17 cellular contexts compared by ENCODE assay signal in genomic region chr12:3083241-3083921, GRCh38. TPM values are rescaled to one million over a fixed set of nuclear protein-coding genes. Genes with fewer than 3 reads are reported as not detected.
DNase-seq lines count a peak whose midpoint lies in the region; ATAC-seq, FAIRE-seq and TF ChIP-seq lines count a peak whose summit lies in the region.
"Had no signal": no experiment of that assay in that cellular context is flagged by ENCODE, and none has a peak within 500 bp of the region (broad histone marks: within the 10 kb centered on the region; RNA-seq: fewer than 3 reads in every experiment).

No MANE protein-coding gene starts in this region.

- H3K9ac ChIP-seq in DND-41 (ENCODE audit: low read depth, low read length) (no peak overlapping the region), trophoblast cell (ENCODE audit: low read length) (no peak overlapping the region)

- H3K79me2 ChIP-seq in DND-41 (ENCODE audit: insufficient read depth, low read length) (no peaks in the 10 kb centered on the region), trophoblast cell (ENCODE audit: control insufficient read depth, insufficient read depth, low read length, poor library complexity) (no peaks in the 10 kb centered on the region)

- H3K4ac ChIP-seq in trophoblast cell (ENCODE audit: low read depth, low read length): no peak overlapping the region

- intact Hi-C loops in left lung (cut with DNase I): no loop called here

- peak; percentile 62 for FAIRE-seq in bronchial epithelial cell (lab: Jason Lieb, UNC)

- no peak overlapping the region for H2BK5ac ChIP-seq in trophoblast cell (ENCODE audit: low read depth, low read length, poor library complexity)

- H3K4me3 Mint-ChIP-seq in activated T-cell treated with anti-CD3 and anti-CD28 coated beads, Interleukin-2, amount 50 U/mL, for 24 hours: no peak overlapping the region
- H3K4me3 Mint-ChIP-seq: activated CD4-positive, alpha-beta memory T cell treated with anti-CD3 and anti-CD28 coated beads for 36 hours; activated naive CD8-positive, alpha-beta T cell treated with anti-CD3 and anti-CD28 coated beads, Interleukin-2, amount 50 U/mL, for 24 hours; CD8-positive, alpha-beta memory T cell; T-cell had no signal

- no CpG with 5 or more reads among the region's 6 CpGs for WGBS in trophoblast cell (ENCODE audit: extremely low coverage, insufficient coverage, insufficient read length)

- H2AFZ ChIP-seq in DND-41 (ENCODE audit: low read depth, low read length) (peak overlapping the region; percentile 64), trophoblast cell (ENCODE audit: insufficient read depth, low read length, poor library complexity) (no peak overlapping the region)

- no peaks in the 10 kb centered on the region for H3K79me1 ChIP-seq in trophoblast cell (ENCODE audit: low read length)

- H3K9me3 ChIP-seq in DND-41 (ENCODE audit: insufficient read depth, low read length, severe bottlenecking) (no peaks in the 10 kb centered on the region), left lung (no peaks in the 10 kb centered on the region), trophoblast cell (ENCODE audit: insufficient read depth, low read depth, low read length) (peaks cover 2% of the 10 kb centered on the region)

- H3K4me1 ChIP-seq in DND-41 (ENCODE audit: insufficient read depth, low read length) (0 out of 2 replicates have a peak, but pooled peaks cover 3% of the 10 kb centered on the region), left lung (peaks cover 5 to 18% of the 10 kb centered on the region in 2 donors), trophoblast cell (ENCODE audit: control insufficient read depth in 1 of 2, insufficient read depth in 2 of 2, low read length in 2 of 2) (peaks cover 0 to 3% of the 10 kb centered on the region in 2 experiments)

- H3K14ac ChIP-seq in trophoblast cell (ENCODE audit: low read length): no peak overlapping the region

- no peak overlapping the region for H3K27ac Mint-ChIP-seq in activated T-cell treated with anti-CD3 and anti-CD28 coated beads, Interleukin-2, amount 50 U/mL, for 24 hours
- H3K27ac Mint-ChIP-seq: activated CD4-positive, alpha-beta memory T cell treated with anti-CD3 and anti-CD28 coated beads for 36 hours; activated naive CD8-positive, alpha-beta T cell treated with anti-CD3 and anti-CD28 coated beads, Interleukin-2, amount 50 U/mL, for 24 hours; T-cell had no signal

- no peak overlapping the region for H3K23ac ChIP-seq in trophoblast cell (ENCODE audit: low read length)

- no peaks in the 10 kb centered on the region for H3K36me3 ChIP-seq in DND-41 (ENCODE audit: insufficient read depth, low read length)
- no peaks in the 10 kb centered on the region for H3K36me3 ChIP-seq in bronchial epithelial cell (ENCODE audit: control insufficient read depth, insufficient read depth, low read length)
- no peaks in the 10 kb centered on the region for H3K36me3 ChIP-seq in left lung
- peaks cover 0 to 7% of the 10 kb centered on the region in 2 experiments for H3K36me3 ChIP-seq in trophoblast cell (ENCODE audit: control insufficient read depth in 1 of 2, insufficient read depth in 2 of 2, low read length in 2 of 2)

- no peak for TF ChIP-seq CTCF in DND-41 (IDR thresholded peaks at IDR 0.05; ENCODE audit: borderline replicate concordance, extremely low read depth, low read length, poor library complexity, severe bottlenecking)
- TF ChIP-seq CTCF in bronchial epithelial cell (IDR thresholded peaks at IDR 0.05; ENCODE audit: insufficient read depth, low read length, severe bottlenecking): no peak
- no peak for TF ChIP-seq CTCF in left lung (IDR thresholded peaks at IDR 0.05)

- H4K20me1 ChIP-seq in DND-41 (ENCODE audit: insufficient read depth, low read length): 0 out of 2 replicates have a peak, but pooled peaks cover 1% of the 10 kb centered on the region

- no peak overlapping the region for H4K91ac ChIP-seq in trophoblast cell (ENCODE audit: low read depth, low read length)

- no peaks in the 10 kb centered on the region for H3K4me1 Mint-ChIP-seq in activated T-cell treated with anti-CD3 and anti-CD28 coated beads, Interleukin-2, amount 50 U/mL, for 24 hours (ENCODE audit: low read depth)
- H3K4me1 Mint-ChIP-seq: activated naive CD8-positive, alpha-beta T cell treated with anti-CD3 and anti-CD28 coated beads, Interleukin-2, amount 50 U/mL, for 24 hours had no signal

- H3K9me3 Mint-ChIP-seq in activated T-cell treated with anti-CD3 and anti-CD28 coated beads, Interleukin-2, amount 50 U/mL, for 24 hours: no peaks in the 10 kb centered on the region
- H3K9me3 Mint-ChIP-seq: activated CD4-positive, alpha-beta memory T cell treated with anti-CD3 and anti-CD28 coated beads for 36 hours; activated naive CD8-positive, alpha-beta T cell treated with anti-CD3 and anti-CD28 coated beads, Interleukin-2, amount 50 U/mL, for 24 hours had no signal

- H2BK12ac ChIP-seq in trophoblast cell (ENCODE audit: low read length): no peak overlapping the region

- no peak overlapping the region for H2AK5ac ChIP-seq in trophoblast cell (ENCODE audit: low read length)

- no peak overlapping the region for H3K4me3 ChIP-seq in DND-41 (ENCODE audit: low read depth in 1 of 2, low read length in 2 of 2)
- H3K4me3 ChIP-seq in bronchial epithelial cell (ENCODE audit: low read depth, low read length): no peak overlapping the region
- no peak overlapping the region for H3K4me3 ChIP-seq in left lung
- no peak overlapping the region for H3K4me3 ChIP-seq in trophoblast cell (ENCODE audit: low read depth, low read length)

- no peak overlapping the region for H3K18ac ChIP-seq in trophoblast cell (ENCODE audit: low read length)

- peaks cover 1% of the 10 kb centered on the region for H3K27me3 Mint-ChIP-seq in activated T-cell treated with anti-CD3 and anti-CD28 coated beads, Interleukin-2, amount 50 U/mL, for 24 hours
- H3K27me3 Mint-ChIP-seq: activated CD4-positive, alpha-beta memory T cell treated with anti-CD3 and anti-CD28 coated beads for 36 hours had no signal

- H3K4me2 ChIP-seq in DND-41 (ENCODE audit: insufficient read depth, low read length) (no peak overlapping the region), trophoblast cell (ENCODE audit: low read length) (no peak overlapping the region)

- H4K12ac ChIP-seq in trophoblast cell (ENCODE audit: low read depth, low read length): no peak overlapping the region

- no peak overlapping the region for H2BK120ac ChIP-seq in trophoblast cell (ENCODE audit: insufficient read depth, low read length, poor library complexity)

- H3K36me3 Mint-ChIP-seq in activated T-cell treated with anti-CD3 and anti-CD28 coated beads, Interleukin-2, amount 50 U/mL, for 24 hours (ENCODE audit: low read depth): no peaks in the 10 kb centered on the region
- H3K36me3 Mint-ChIP-seq: activated CD4-positive, alpha-beta memory T cell treated with anti-CD3 and anti-CD28 coated beads for 36 hours; CD8-positive, alpha-beta memory T cell; T-cell had no signal

- H3K27ac ChIP-seq in DND-41 (ENCODE audit: low read length): no peak overlapping the region
- peak overlapping the region; percentile 13 to 28 for H3K27ac ChIP-seq in left lung
- no peak overlapping the region for H3K27ac ChIP-seq in trophoblast cell (ENCODE audit: low read depth, low read length)
- H3K27ac ChIP-seq: VCaP had no signal

- H4K8ac ChIP-seq in trophoblast cell (ENCODE audit: low read depth, low read length): peak overlapping the region; percentile 41

- H3K27me3 ChIP-seq in DND-41 (ENCODE audit: insufficient read depth, low read length, poor library complexity): peaks cover 2% of the 10 kb centered on the region
- H3K27me3 ChIP-seq in bronchial epithelial cell (ENCODE audit: control insufficient read depth, insufficient read depth, low read length): no peaks in the 10 kb centered on the region
- peaks cover 0 to 7% of the 10 kb centered on the region in 2 donors for H3K27me3 ChIP-seq in left lung
- no peaks in the 10 kb centered on the region for H3K27me3 ChIP-seq in trophoblast cell (ENCODE audit: insufficient read depth, low read length)

- ATAC-seq in DND-41 (ENCODE audit: insufficient read depth, low read depth) (no peak), left lung (no peak), GM19351 (IDR thresholded peaks at IDR 0.05; ENCODE audit: unreplicated experiment) (no peak)
- ATAC-seq: activated naive CD8-positive, alpha-beta T cell treated with anti-CD3 and anti-CD28 coated beads, Interleukin-2, amount 50 U/mL, for 24 hours; T-cell had no signal

- DNase-seq in DND-41 (no peak), bronchial epithelial cell (ENCODE audit: low read depth) (no peak), left lung (no peak), trophoblast cell (no peak), UCSD-AML1 (lab: John Stamatoyannopoulos, UW; ENCODE audit: unreplicated experiment) (no peak), GOT3 (lab: John Stamatoyannopoulos, UW) (no peak)
- DNase-seq in activated T-cell treated with anti-CD3 and anti-CD28 coated beads, Interleukin-2, amount 50 U/mL, for 24 hours: no peak
- DNase-seq: activated CD4-positive, alpha-beta memory T cell treated with anti-CD3 and anti-CD28 coated beads for 36 hours; activated naive CD8-positive, alpha-beta T cell treated with anti-CD3 and anti-CD28 coated beads, Interleukin-2, amount 50 U/mL, for 24 hours; activated T-cell treated with anti-CD3 and anti-CD28 coated beads, Interleukin-2, amount 50 U/mL, for 48 hours; CD8-positive, alpha-beta memory T cell; central memory CD4-positive, alpha-beta T cell; effector memory CD4-positive, alpha-beta T cell; stimulated activated naive CD4-positive, alpha-beta T cell treated with Interleukin-2 at 50 U/mL for 16 hours; T-cell had no signal

RNA-seq across cellular contexts. Expression of gene TSPAN9, which starts 6.2 kb away (rescaled TPM):
- total RNA-seq in bronchial epithelial cell (5.0 and 9.0 TPM in 2 replicates), left lung (10 to 100 TPM; 35.6 to 36.8 TPM)
- polyA plus RNA-seq in trophoblast cell (2013): 29.4 and 31.7 TPM in 2 replicates
- polyA plus RNA-seq: CD8-positive, alpha-beta memory T cell had no signal

Comparison
In these comparisons a context has a peak if more than half of its experiments do, and no peak if none do; other contexts are left out.
1. H3K27ac ChIP-seq: peak in left lung (2 of 2); none in DND-41 (single experiment) and trophoblast cell (single experiment).